8 cellular contexts compared by ENCODE assay signal in genomic region chr7:73647725-73648592, GRCh38. TPM values are rescaled to one million over a fixed set of nuclear protein-coding genes. Genes with fewer than 3 reads are reported as not detected.
A peak's percentile ranks its signal among the peaks of the same experiment; 100 is the strongest.
DNase-seq lines count a peak whose midpoint lies in the region; ATAC-seq and TF ChIP-seq lines count a peak whose summit lies in the region.

No MANE protein-coding gene starts in this region.

- peaks cover 52% of the 10 kb centered on the region for H3K27me3 Mint-ChIP-seq in activated CD8-positive, alpha-beta T cell treated with anti-CD3 and anti-CD28 coated beads for 36 hours

- peak overlapping the region; percentile 44 for H3K4me3 Mint-ChIP-seq in activated CD8-positive, alpha-beta T cell treated with anti-CD3 and anti-CD28 coated beads for 36 hours

- H3K27me3 ChIP-seq in HUES6 (ENCODE audit: control insufficient read depth, insufficient read depth, low read length) (peaks cover 66% of the 10 kb centered on the region), rectal smooth muscle tissue (ENCODE audit: control insufficient read depth, insufficient read depth, low read length) (peaks cover 16% of the 10 kb centered on the region)

- ATAC-seq in activated CD8-positive, alpha-beta T cell treated with anti-CD3 and anti-CD28 coated beads for 36 hours: peak; percentile 83

- no peaks in the 10 kb centered on the region for H3K36me3 Mint-ChIP-seq in activated CD8-positive, alpha-beta T cell treated with anti-CD3 and anti-CD28 coated beads for 36 hours (ENCODE audit: low read depth)

- peaks cover 7% of the 10 kb centered on the region for H3K4me1 Mint-ChIP-seq in activated CD8-positive, alpha-beta T cell treated with anti-CD3 and anti-CD28 coated beads for 36 hours (ENCODE audit: low read depth)

- TF ChIP-seq CTCF in AG09309 (IDR thresholded peaks at IDR 0.05; ENCODE audit: control insufficient read depth, insufficient read depth, low read depth, low read length, missing control alignments) (no peak), foreskin fibroblast (IDR thresholded peaks at IDR 0.05; ENCODE audit: low read depth, low read length) (no peak)
- TF ChIP-seq CTCF in activated CD8-positive, alpha-beta T cell treated with anti-CD3 and anti-CD28 coated beads for 36 hours (IDR thresholded peaks at IDR 0.05): no peak

- H3K9me3 Mint-ChIP-seq in activated CD8-positive, alpha-beta T cell treated with anti-CD3 and anti-CD28 coated beads for 36 hours: no peaks in the 10 kb centered on the region

- H3K4me1 ChIP-seq in HUES6 (ENCODE audit: control insufficient read depth, insufficient read depth, low read length) (peaks cover 20% of the 10 kb centered on the region), rectal smooth muscle tissue (ENCODE audit: control insufficient read depth, insufficient read depth, low read length) (no peaks in the 10 kb centered on the region)

- H3K36me3 ChIP-seq in HUES6 (ENCODE audit: control insufficient read depth, insufficient read depth, low read length) (no peaks in the 10 kb centered on the region), rectal smooth muscle tissue (ENCODE audit: control insufficient read depth, insufficient read depth, low read length) (no peaks in the 10 kb centered on the region)

- no peaks in the 10 kb centered on the region for H3K9me3 ChIP-seq in HUES6 (ENCODE audit: control insufficient read depth, insufficient read depth, low read depth, low read length)

- CTCF ChIA-PET in activated CD8-positive, alpha-beta T cell treated with anti-CD3 and anti-CD28 coated beads for 36 hours (lab: Charles Lee): interaction anchor here (3.0 kb wide), 1 partner anchor 41 kb away, joined by 16 read pairs; no protein-coding TSS in a partner anchor

- intact Hi-C loops in activated CD8-positive, alpha-beta T cell treated with anti-CD3 and anti-CD28 coated beads for 36 hours (cut with micrococcal nuclease): no loop called here

- H3K27ac ChIP-seq in HUES6 (ENCODE audit: low read depth, low read length) (no peak overlapping the region), rectal smooth muscle tissue (ENCODE audit: low read depth, low read length) (no peak overlapping the region)

- DNase-seq in AG09309 (ENCODE audit: low read depth) (no peak), foreskin fibroblast (peak; percentile 9 to 46), epidermal melanocyte (ENCODE audit: insufficient read length, low spot score) (no peak), NAMALWA (ENCODE audit: low spot score) (no peak), SHP77 treated with DMSO at 0.1 percent for 48 hours (lab: John Stamatoyannopoulos, UW) (no peak)
- peak; percentile 62 for DNase-seq in activated CD8-positive, alpha-beta T cell treated with anti-CD3 and anti-CD28 coated beads for 36 hours

- H3K4me3 ChIP-seq in AG09309 (ENCODE audit: control insufficient read depth, low read depth, low read length) (peak overlapping the region; percentile 8; the same call in 1 of the 2 replicates), HUES6 (ENCODE audit: low read depth, low read length) (peak overlapping the region; percentile 74), foreskin fibroblast (ENCODE audit: low read depth in 1 of 2, low read length in 2 of 2) (peak overlapping the region; percentile 18 to 22), rectal smooth muscle tissue (ENCODE audit: low read length) (peak overlapping the region; percentile 45)

- H3K27ac Mint-ChIP-seq in activated CD8-positive, alpha-beta T cell treated with anti-CD3 and anti-CD28 coated beads for 36 hours: no peak overlapping the region

- H3K9ac ChIP-seq in HUES6 (ENCODE audit: low read length): peak overlapping the region; percentile 45
- no peak overlapping the region for H3K9ac ChIP-seq in rectal smooth muscle tissue (ENCODE audit: low read length)

- POLR2A ChIA-PET in activated CD8-positive, alpha-beta T cell treated with anti-CD3 and anti-CD28 coated beads for 36 hours (lab: Charles Lee): no interaction called here

RNA-seq across cellular contexts. Expression of gene VPS37D, which starts 19.7 kb away (rescaled TPM):
- 1 to 10 TPM in 1 of 2 experiments, under 1 TPM in 1; 0.87 to 1.1 TPM for total RNA-seq in activated CD8-positive, alpha-beta T cell treated with anti-CD3 and anti-CD28 coated beads for 36 hours

RNA-seq across cellular contexts. Expression of gene MLXIPL, which starts 23.6 kb away (rescaled TPM):
- total RNA-seq in activated CD8-positive, alpha-beta T cell treated with anti-CD3 and anti-CD28 coated beads for 36 hours: not detected

RNA-seq across cellular contexts. Expression of gene DNAJC30, which starts 35.3 kb away (rescaled TPM):
- 1 to 10 TPM; 6.7 to 7.0 TPM for total RNA-seq in activated CD8-positive, alpha-beta T cell treated with anti-CD3 and anti-CD28 coated beads for 36 hours

RNA-seq across cellular contexts. Expression of gene BUD23, which starts 35.4 kb away (rescaled TPM):
- 100 to 1,000 TPM; 108 TPM for total RNA-seq in activated CD8-positive, alpha-beta T cell treated with anti-CD3 and anti-CD28 coated beads for 36 hours

Comparison
In these comparisons a context has a peak if more than half of its experiments do, and no peak if none do; other contexts are left out.
1. DNase-seq: peak in activated CD8-positive, alpha-beta T cell treated with anti-CD3 and anti-CD28 coated beads for 36 hours (single experiment) and foreskin fibroblast (2 of 2); none in AG09309 (single experiment), epidermal melanocyte (single experiment), NAMALWA (single experiment) and SHP77 treated with DMSO at 0.1 percent for 48 hours (single experiment).
2. H3K4me3 ChIP-seq: peak in every context shown above with its lines; median percentile 74 in HUES6; 45 in rectal smooth muscle tissue; 20 in foreskin fibroblast; 8 in AG09309.